Comparison of ENCODE assay signal across 9 cellular contexts in the genomic region with DNA sequence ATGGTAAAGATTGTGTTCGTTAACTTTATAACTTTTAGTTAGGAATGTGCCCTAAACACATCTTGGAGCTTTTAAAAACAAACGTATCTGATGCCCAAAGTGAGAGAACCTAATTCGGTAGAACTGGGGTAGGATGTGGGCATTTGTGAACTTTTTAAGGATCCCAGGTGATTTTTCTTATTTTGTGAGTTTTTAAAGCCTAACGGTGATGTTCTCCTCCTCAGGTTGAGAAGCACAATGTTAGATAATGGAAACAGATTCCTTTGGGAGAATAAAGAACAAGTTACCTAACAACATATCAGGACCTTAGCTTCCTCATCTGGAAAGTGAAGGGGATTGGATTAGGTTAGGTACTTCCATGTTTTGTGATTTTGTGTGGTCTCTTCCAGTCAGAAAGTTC. TPM values are rescaled to one million over a fixed set of nuclear protein-coding genes. Genes with fewer than 3 reads are reported as not detected.
DNase-seq lines count a peak whose midpoint lies in the region; ATAC-seq and TF ChIP-seq lines count a peak whose summit lies in the region.
"Had no signal": no experiment of that assay in that cellular context is flagged by ENCODE, and none has a peak within 500 bp of the region (broad histone marks: within the 10 kb centered on the region; RNA-seq: fewer than 3 reads in every experiment).

No MANE protein-coding gene starts in this region.

- H3K36me3 ChIP-seq in BE2C (peaks cover 29% of the 10 kb centered on the region), neutrophil (peaks cover 40% of the 10 kb centered on the region)

- H3K27me3 ChIP-seq in BE2C, result no peaks in the 10 kb centered on the region
- no peaks in the 10 kb centered on the region for H3K27me3 ChIP-seq in neutrophil

- H3K4me1 ChIP-seq in BE2C (no peaks in the 10 kb centered on the region; the same call in 1 of the 2 replicates), neutrophil (ENCODE audit: control insufficient read depth in 1 of 2, insufficient read depth in 1 of 2, low read depth in 1 of 2, low read length in 1 of 2) (peaks cover 18 to 21% of the 10 kb centered on the region in 2 experiments)

- H3K27ac ChIP-seq in neutrophil, result peak overlapping the region; percentile 91

- DNase-seq in BE2C, result no peak
- DNase-seq in NB4 (ENCODE audit: low read depth), result no peak
- DNase-seq in epithelial cell of proximal tubule (ENCODE audit: low read depth), result no peak
- no peak for DNase-seq in hippocampal formation (lab: John Stamatoyannopoulos, UW)
- no peak for DNase-seq in inferior parietal cortex (ENCODE audit: extremely low spot score)

- H3K9me3 ChIP-seq in BE2C (no peaks in the 10 kb centered on the region), neutrophil (no peaks in the 10 kb centered on the region)

- no peak for TF ChIP-seq POLR2A in NB4 (IDR thresholded peaks at IDR 0.05; ENCODE audit: extremely low read depth, insufficient read length)

- H3K4me3 ChIP-seq in BE2C (ENCODE audit: low read depth, low read length) (peak overlapping the region; percentile 91), NB4 (ENCODE audit: low read depth, low read length) (peak overlapping the region; percentile 100), epithelial cell of proximal tubule (ENCODE audit: low read depth, low read length) (peak overlapping the region; percentile 93), neutrophil (ENCODE audit: low read depth in 1 of 2, low read length in 1 of 2) (peak overlapping the region; percentile 91 to 99)

- no peak for TF ChIP-seq CTCF in BE2C (IDR thresholded peaks at IDR 0.05; ENCODE audit: low read depth, low read length)
- TF ChIP-seq CTCF in NB4 (IDR thresholded peaks at IDR 0.05; ENCODE audit: low read depth, low read length), result no peak
- no peak for TF ChIP-seq CTCF in epithelial cell of proximal tubule (conservative IDR thresholded peaks at IDR 0.05; ENCODE audit: low read depth, low read length)
- TF ChIP-seq CTCF in neutrophil (IDR thresholded peaks at IDR 0.05), result no peak

- ATAC-seq in GM21529 (IDR thresholded peaks at IDR 0.05; ENCODE audit: unreplicated experiment), result no peak
- ATAC-seq in GM18511 (IDR thresholded peaks at IDR 0.05; ENCODE audit: unreplicated experiment), result no peak

RNA-seq across cellular contexts. Expression of gene SAP30BP, which starts 0.7 kb away (rescaled TPM):
- polyA plus RNA-seq in BE2C (2012; ENCODE audit: insufficient read depth, insufficient read length, low read depth), result 162 TPM
- 95.8 and 107 TPM in 2 replicates for total RNA-seq in epithelial cell of proximal tubule

RNA-seq across cellular contexts. Expression of gene RECQL5, which starts 0.9 kb away (rescaled TPM):
- polyA plus RNA-seq in BE2C (2012; ENCODE audit: insufficient read depth, insufficient read length, low read depth), result 69.1 TPM
- 20.0 and 25.7 TPM in 2 replicates for total RNA-seq in epithelial cell of proximal tubule

RNA-seq across cellular contexts. Expression of gene SMIM5, which starts 34.6 kb away (rescaled TPM):
- 0.46 TPM for polyA plus RNA-seq in BE2C (2012; ENCODE audit: insufficient read depth, insufficient read length, low read depth)
- 0.63 and 0.94 TPM in 2 replicates for total RNA-seq in epithelial cell of proximal tubule
- total RNA-seq: Daoy had no signal

RNA-seq across cellular contexts. Expression of gene ITGB4, which starts 53.4 kb away (rescaled TPM):
- 2.8 TPM for polyA plus RNA-seq in BE2C (2012; ENCODE audit: insufficient read depth, insufficient read length, low read depth)
- 22.6 and 33.3 TPM in 2 replicates for total RNA-seq in epithelial cell of proximal tubule
